Comparison of ENCODE assay signal across 27 cellular contexts in genomic region chr6:7585287-7585930, GRCh38.
"Had no signal": no experiment of that assay in that cellular context is flagged by ENCODE, and none has a peak within 500 bp of the region (broad histone marks: within the 10 kb centered on the region; RNA-seq: fewer than 3 reads in every experiment).

No MANE protein-coding gene starts in this region.

- H3K36me3 ChIP-seq: colonic mucosa had no signal

- FAIRE-seq: endometrium, endothelial cell of umbilical vein, frontal cortex had no signal

- H3K9me3 Mint-ChIP-seq: activated CD4-positive, alpha-beta memory T cell treated with anti-CD3 and anti-CD28 coated beads, Interleukin-2, amount 10 ng/mL, durations not matched to agents 7 days and 5 days; activated CD4-positive, alpha-beta T cell treated with anti-CD3 and anti-CD28 coated beads, Interleukin-2, amount 10 ng/mL, durations not matched to agents 7 days and 5 days; activated naive CD4-positive, alpha-beta T cell treated with anti-CD3 and anti-CD28 coated beads, Interleukin-2, amount 10 ng/mL, durations not matched to agents 7 days and 5 days; activated naive CD4-positive, alpha-beta T cell treated with anti-CD3 and anti-CD28 coated beads, Interleukin-2, amount 50 U/mL, for 72 hours; activated naive CD8-positive, alpha-beta T cell treated with anti-CD3 and anti-CD28 coated beads, Interleukin-2, amount 10 ng/mL, durations not matched to agents 7 days and 5 days; activated T-cell treated with anti-CD3 and anti-CD28 coated beads, Interleukin-2, amount 50 U/mL, for 24 hours; activated T-cell treated with anti-CD3 and anti-CD28 coated beads, Interleukin-2, amount 50 U/mL, for 72 hours had no signal

- H3K4me3 Mint-ChIP-seq: activated CD4-positive, alpha-beta memory T cell treated with anti-CD3 and anti-CD28 coated beads, Interleukin-2, amount 10 ng/mL, durations not matched to agents 7 days and 5 days; activated CD4-positive, alpha-beta T cell treated with anti-CD3 and anti-CD28 coated beads, Interleukin-2, amount 10 ng/mL, durations not matched to agents 7 days and 5 days; activated naive CD4-positive, alpha-beta T cell treated with anti-CD3 and anti-CD28 coated beads, Interleukin-2, amount 10 ng/mL, durations not matched to agents 7 days and 5 days; activated naive CD8-positive, alpha-beta T cell treated with anti-CD3 and anti-CD28 coated beads, Interleukin-2, amount 10 ng/mL, durations not matched to agents 7 days and 5 days; activated T-cell treated with anti-CD3 and anti-CD28 coated beads, Interleukin-2, amount 50 U/mL, for 24 hours; activated T-cell treated with anti-CD3 and anti-CD28 coated beads, Interleukin-2, amount 50 U/mL, for 72 hours had no signal

- DNase-seq: activated CD4-positive, alpha-beta memory T cell treated with anti-CD3 and anti-CD28 coated beads, Interleukin-2, amount 10 ng/mL, durations not matched to agents 7 days and 5 days; activated CD4-positive, alpha-beta T cell treated with anti-CD3 and anti-CD28 coated beads for 1 hour; activated CD4-positive, alpha-beta T cell treated with anti-CD3 and anti-CD28 coated beads for 4 hours; activated CD4-positive, alpha-beta T cell treated with anti-CD3 and anti-CD28 coated beads, Interleukin-2, amount 10 ng/mL, durations not matched to agents 7 days and 5 days; activated CD4-positive, alpha-beta T cell treated with anti-CD3 and anti-CD28 coated beads, Interleukin-2, amount 50 U/mL, for 4 hours; activated CD8-positive, alpha-beta memory T cell treated with anti-CD3 and anti-CD28 coated beads, Interleukin-2, amount 50 U/mL, for 48 hours; activated gamma-delta T cell; activated naive CD4-positive, alpha-beta T cell; activated naive CD4-positive, alpha-beta T cell treated with anti-CD3 and anti-CD28 coated beads, Interleukin-2, amount 10 ng/mL, durations not matched to agents 7 days and 5 days; activated naive CD8-positive, alpha-beta T cell treated with anti-CD3 and anti-CD28 coated beads, Interleukin-2, amount 10 ng/mL, durations not matched to agents 7 days and 5 days; activated T-cell treated with anti-CD3 and anti-CD28 coated beads for 4 hours; activated T-cell treated with anti-CD3 and anti-CD28 coated beads, Interleukin-2, amount 50 U/mL, for 24 hours; activated T-cell treated with anti-CD3 and anti-CD28 coated beads, Interleukin-2, amount 50 U/mL, for 72 hours; amniotic stem cell; anterior cingulate cortex; body of pancreas; caudate nucleus; colonic mucosa; effector CD8-positive, alpha-beta T cell; foreskin fibroblast; head of caudate nucleus; T-helper 2 cell had no signal

- H3K4me1 ChIP-seq: colonic mucosa had no signal

- H3K27me3 Mint-ChIP-seq: activated CD4-positive, alpha-beta memory T cell treated with anti-CD3 and anti-CD28 coated beads, Interleukin-2, amount 10 ng/mL, durations not matched to agents 7 days and 5 days; activated CD4-positive, alpha-beta T cell treated with anti-CD3 and anti-CD28 coated beads, Interleukin-2, amount 10 ng/mL, durations not matched to agents 7 days and 5 days; activated T-cell treated with anti-CD3 and anti-CD28 coated beads, Interleukin-2, amount 50 U/mL, for 24 hours had no signal

- H3K27me3 ChIP-seq: body of pancreas, colonic mucosa had no signal

- H3K9me3 ChIP-seq: body of pancreas, colonic mucosa had no signal

- H3K27ac Mint-ChIP-seq: activated CD4-positive, alpha-beta memory T cell treated with anti-CD3 and anti-CD28 coated beads, Interleukin-2, amount 10 ng/mL, durations not matched to agents 7 days and 5 days; activated CD4-positive, alpha-beta T cell treated with anti-CD3 and anti-CD28 coated beads, Interleukin-2, amount 10 ng/mL, durations not matched to agents 7 days and 5 days; activated naive CD4-positive, alpha-beta T cell treated with anti-CD3 and anti-CD28 coated beads, Interleukin-2, amount 10 ng/mL, durations not matched to agents 7 days and 5 days; activated naive CD4-positive, alpha-beta T cell treated with anti-CD3 and anti-CD28 coated beads, Interleukin-2, amount 50 U/mL, for 72 hours; activated naive CD8-positive, alpha-beta T cell treated with anti-CD3 and anti-CD28 coated beads, Interleukin-2, amount 10 ng/mL, durations not matched to agents 7 days and 5 days; activated T-cell treated with anti-CD3 and anti-CD28 coated beads, Interleukin-2, amount 50 U/mL, for 24 hours; activated T-cell treated with anti-CD3 and anti-CD28 coated beads, Interleukin-2, amount 50 U/mL, for 72 hours had no signal

- H3K27ac ChIP-seq: body of pancreas, colonic mucosa had no signal

- H3K4me3 ChIP-seq: body of pancreas, colonic mucosa had no signal

- ATAC-seq: activated naive CD4-positive, alpha-beta T cell treated with anti-CD3 and anti-CD28 coated beads, Interleukin-2, amount 50 U/mL, for 72 hours; activated T-cell treated with anti-CD3 and anti-CD28 coated beads, Interleukin-2, amount 50 U/mL, for 72 hours; body of pancreas; esophagus mucosa had no signal
